15 cellular contexts compared by ENCODE assay signal in the genomic region with DNA sequence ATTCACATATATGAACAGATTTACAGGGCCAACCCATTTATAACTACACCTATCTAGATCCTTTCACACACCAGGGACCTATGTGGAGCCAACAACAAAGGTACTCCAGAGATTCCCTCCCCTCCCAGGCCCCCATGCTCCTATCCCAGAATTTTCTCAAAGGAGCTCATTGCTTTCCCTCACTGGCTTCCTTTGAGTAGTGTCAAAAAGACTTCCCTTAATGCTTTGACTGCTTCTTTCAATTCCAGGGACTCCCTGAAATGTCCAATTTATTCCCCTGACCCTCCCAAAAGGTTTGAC. TPM values are rescaled to one million over a fixed set of nuclear protein-coding genes. Genes with fewer than 3 reads are reported as not detected.
DNase-seq lines count a peak whose midpoint lies in the region; ATAC-seq and TF ChIP-seq lines count a peak whose summit lies in the region.
"Had no signal": no experiment of that assay in that cellular context is flagged by ENCODE, and none has a peak within 500 bp of the region (broad histone marks: within the 10 kb centered on the region; RNA-seq: fewer than 3 reads in every experiment).

No MANE protein-coding gene starts in this region.

- H3K27me3 Mint-ChIP-seq in WTC11 (ENCODE audit: low read depth): no peaks in the 10 kb centered on the region

- H2AFZ ChIP-seq in mammary epithelial cell (ENCODE audit: low read depth, low read length) (peak overlapping the region; percentile 30), hepatocyte (no peak overlapping the region)

- H3K9me2 ChIP-seq in hepatocyte (replicated peaks; ENCODE audit: insufficient read depth): no peaks in the 10 kb centered on the region

- intact Hi-C loops in mammary epithelial cell (cut with micrococcal nuclease) (no loop called here), breast epithelium (cut with DNase I; ENCODE audit: low total_unique reads) (no loop called here)

- ATAC-seq in WTC11 (peak; percentile 38), GM19463 (IDR thresholded peaks at IDR 0.05; ENCODE audit: unreplicated experiment) (no peak), GM21737 (IDR thresholded peaks at IDR 0.05; ENCODE audit: unreplicated experiment) (no peak)

- H3K27me3 ChIP-seq in mammary epithelial cell (ENCODE audit: insufficient read depth, low read length) (no peaks in the 10 kb centered on the region), breast epithelium (no peaks in the 10 kb centered on the region), hepatocyte (no peaks in the 10 kb centered on the region), thymus (ENCODE audit: control insufficient read depth, insufficient read depth) (no peaks in the 10 kb centered on the region)
- H3K27me3 ChIP-seq: stomach had no signal

- H3K36me3 Mint-ChIP-seq in WTC11: no peaks in the 10 kb centered on the region

- no peaks in the 10 kb centered on the region for H3K36me3 ChIP-seq in mammary epithelial cell (ENCODE audit: insufficient read depth, low read length)
- H3K36me3 ChIP-seq in breast epithelium: no peaks in the 10 kb centered on the region
- no peaks in the 10 kb centered on the region for H3K36me3 ChIP-seq in hepatocyte (replicated peaks; ENCODE audit: insufficient read depth, low read depth)
- H3K36me3 ChIP-seq in thymus (ENCODE audit: control insufficient read depth, insufficient read depth): no peaks in the 10 kb centered on the region
- H3K36me3 ChIP-seq: stomach had no signal

- H3K4me2 ChIP-seq in mammary epithelial cell (ENCODE audit: insufficient read depth, low read depth, low read length) (peak overlapping the region; percentile 34), hepatocyte (peak overlapping the region; percentile 64)
- H3K4me2 ChIP-seq: KMS-11 had no signal

- no peak for TF ChIP-seq CTCF in mammary epithelial cell (conservative IDR thresholded peaks at IDR 0.05 in 1 of 2, IDR thresholded peaks at IDR 0.05 in 1 of 2; ENCODE audit: extremely low read depth in 1 of 2, insufficient read depth in 1 of 2, low read depth in 1 of 2, low read length in 2 of 2)
- TF ChIP-seq CTCF in breast epithelium (IDR thresholded peaks at IDR 0.05): no peak
- no peak for TF ChIP-seq CTCF in WTC11 (IDR thresholded peaks at IDR 0.05)
- TF ChIP-seq CTCF in hepatocyte (IDR thresholded peaks at IDR 0.05; ENCODE audit: poor library complexity): no peak

- H3K27ac ChIP-seq in mammary epithelial cell (ENCODE audit: insufficient read depth, low read depth, low read length) (no peak overlapping the region), breast epithelium (no peak overlapping the region), hepatocyte (no peak overlapping the region), thymus (ENCODE audit: low read depth) (peak overlapping the region; percentile 84)
- H3K27ac ChIP-seq: KMS-11, stomach had no signal

- no peaks in the 10 kb centered on the region for H3K9me3 Mint-ChIP-seq in WTC11

- DNase-seq in mammary epithelial cell (no peak), breast epithelium (ENCODE audit: low spot score in 2 of 2) (no peak), WTC11 (ENCODE audit: low spot score) (no peak), hepatocyte (ENCODE audit: low spot score) (no peak), NCI-H526 (lab: John Stamatoyannopoulos, UW) (no peak)
- DNase-seq: EL, GOT3, NCI-H1105, NCI-H82, posterior cingulate gyrus, stomach had no signal

- no peak overlapping the region for H3K9ac ChIP-seq in mammary epithelial cell (ENCODE audit: insufficient read depth, low read length)
- H3K9ac ChIP-seq: KMS-11 had no signal

- H3K79me2 ChIP-seq in mammary epithelial cell (ENCODE audit: insufficient read depth, low read length) (no peaks in the 10 kb centered on the region), hepatocyte (peaks cover 2% of the 10 kb centered on the region)

- H3K4me1 ChIP-seq in mammary epithelial cell (ENCODE audit: insufficient read depth, low read length) (peaks cover 6% of the 10 kb centered on the region), breast epithelium (no peaks in the 10 kb centered on the region), hepatocyte (ENCODE audit: insufficient read depth) (peaks cover 5% of the 10 kb centered on the region), thymus (ENCODE audit: control insufficient read depth, insufficient read depth, low read length) (peaks cover 18% of the 10 kb centered on the region)

- no TSS peak for BruUV-seq in mammary epithelial cell (replicated peaks; lab: Mats Ljungman, UMichigan)

- no peaks in the 10 kb centered on the region for H4K20me1 ChIP-seq in mammary epithelial cell (ENCODE audit: insufficient read depth, low read length)
- no peaks in the 10 kb centered on the region for H4K20me1 ChIP-seq in hepatocyte (ENCODE audit: insufficient read depth, poor library complexity, severe bottlenecking)

- H3K4me3 Mint-ChIP-seq in WTC11: no peak overlapping the region

- no peaks in the 10 kb centered on the region for H3K9me3 ChIP-seq in mammary epithelial cell (replicated peaks; ENCODE audit: insufficient read depth, low read length)
- H3K9me3 ChIP-seq in breast epithelium: no peaks in the 10 kb centered on the region
- H3K9me3 ChIP-seq in hepatocyte (ENCODE audit: low read depth): no peaks in the 10 kb centered on the region
- no peaks in the 10 kb centered on the region for H3K9me3 ChIP-seq in thymus (ENCODE audit: control insufficient read depth)
- H3K9me3 ChIP-seq: stomach had no signal

- dilution Hi-C loops in mammary epithelial cell (cut with HindIII; ENCODE audit: low sequenced_read_pairs): no loop called here

- peaks cover 18% of the 10 kb centered on the region for H3K4me1 Mint-ChIP-seq in WTC11

- POLR2A ChIA-PET in WTC11 (lab: Charles Lee): interaction anchor here (1.1 kb wide), 1 partner anchor 10 kb away, joined by 4 read pairs; no protein-coding TSS in a partner anchor

- in situ Hi-C loops in mammary epithelial cell (cut with MboI; ENCODE audit: low sequenced_read_pairs in 2 of 2): no loop called here

- CTCF ChIA-PET in mammary epithelial cell (lab: Charles Lee; ENCODE audit: low non-redundant PET) (no interaction called here), WTC11 (lab: Charles Lee) (interaction anchor here (0.8 to 1.0 kb wide), 2 partner anchors 49 to 165 kb away, joined by 3 to 5 read pairs; no protein-coding TSS in a partner anchor)

- no peak for TF ChIP-seq POLR2A in breast epithelium (IDR thresholded peaks at IDR 0.05)

- H3K4me3 ChIP-seq in mammary epithelial cell (replicated peaks in 1 of 3; ENCODE audit: insufficient read depth in 1 of 3, low read depth in 2 of 3, low read length in 3 of 3) (no peak overlapping the region), breast epithelium (no peak overlapping the region), hepatocyte (no peak overlapping the region), thymus (ENCODE audit: low read length) (peak overlapping the region; percentile 45)
- H3K4me3 ChIP-seq: stomach had no signal

- peak overlapping the region; percentile 11 for H3K27ac Mint-ChIP-seq in WTC11

TF ChIP-seq in WTC11, 78 proteins besides CTCF, POLR2A, EP300 and RAD21:
- no peak for TF ChIP-seq E2F1 (CRISPR knock-in tag; IDR thresholded peaks at IDR 0.05)
- TF ChIP-seq EMX1 (CRISPR knock-in tag; IDR thresholded peaks at IDR 0.05): no peak
- TF ChIP-seq, protein P1, sequence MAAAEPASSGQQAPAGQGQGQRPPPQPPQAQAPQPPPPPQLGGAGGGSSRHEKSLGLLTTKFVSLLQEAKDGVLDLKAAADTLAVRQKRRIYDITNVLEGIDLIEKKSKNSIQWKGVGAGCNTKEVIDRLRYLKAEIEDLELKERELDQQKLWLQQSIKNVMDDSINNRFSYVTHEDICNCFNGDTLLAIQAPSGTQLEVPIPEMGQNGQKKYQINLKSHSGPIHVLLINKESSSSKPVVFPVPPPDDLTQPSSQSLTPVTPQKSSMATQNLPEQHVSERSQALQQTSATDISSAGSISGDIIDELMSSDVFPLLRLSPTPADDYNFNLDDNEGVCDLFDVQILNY (CRISPR knock-in tag; IDR thresholded peaks at IDR 0.05): no peak
- TF ChIP-seq ELF4 (CRISPR knock-in tag; IDR thresholded peaks at IDR 0.05; ENCODE audit: low read depth): no peak

RNA-seq across cellular contexts. Expression of gene IKZF2, which starts 46.6 kb away (rescaled TPM):
- total RNA-seq in mammary epithelial cell (10 to 100 TPM; 17.3 to 27.9 TPM), breast epithelium (10 to 100 TPM in 2 of 3 donors, 1 to 10 TPM in 1; 8.0 to 34.4 (median 22.0) TPM), WTC11 (2021) (4.1 to 5.2 TPM (median 4.2 TPM) in 3 replicates), hepatocyte (13.1 and 13.9 TPM in 2 replicates)
- polyA plus RNA-seq in mammary epithelial cell (6.4 TPM), hepatocyte (1.4 TPM in 2 replicates), thymus (19.2 TPM)
- polyA minus RNA-seq in mammary epithelial cell: 2.6 TPM
